8 cellular contexts compared by ENCODE assay signal in genomic region chr16:22813946-22814325, GRCh38. TPM values are rescaled to one million over a fixed set of nuclear protein-coding genes. Genes with fewer than 3 reads are reported as not detected.
DNase-seq lines count a peak whose midpoint lies in the region; ATAC-seq and TF ChIP-seq lines count a peak whose summit lies in the region.

TSS of gene HS3ST2 (plus strand) at chr16:22814162. CDS start at chr16:22814611, 449 bp downstream.

- peak; percentile 68 for DNase-seq in Right ventricle myocardium inferior (ENCODE audit: missing footprints)
- no peak for DNase-seq in cardiac septum (ENCODE audit: low spot score)
- DNase-seq in coronary artery (ENCODE audit: low spot score) = no peak
- peak; percentile 50 for DNase-seq in lower lobe of right lung
- no peak for DNase-seq in vagina (ENCODE audit: extremely low spot score in 2 of 2)
- no peak for DNase-seq in GDM1 (lab: John Stamatoyannopoulos, UW)
- no peak for DNase-seq in OCI-M2 (lab: John Stamatoyannopoulos, UW; ENCODE audit: unreplicated experiment)
- no peak for DNase-seq in 8988T

- H3K4me1 ChIP-seq in lower lobe of right lung (peaks cover 4% of the 10 kb centered on the region), vagina (peaks cover 17% of the 10 kb centered on the region)

- intact Hi-C loops in Right ventricle myocardium inferior (cut with DNase I) (no loop called here), cardiac septum (cut with DNase I) (no loop called here), lower lobe of right lung (cut with DNase I) (no loop called here), vagina (cut with DNase I) (no loop called here)

- H3K27me3 ChIP-seq in lower lobe of right lung (ENCODE audit: low read depth) (peaks cover 52% of the 10 kb centered on the region), vagina (peaks cover 5% of the 10 kb centered on the region)

- peak within 1 kb of the TSS; percentile 67 for H3K4me3 ChIP-seq in coronary artery
- peak within 1 kb of the TSS; percentile 46 for H3K4me3 ChIP-seq in lower lobe of right lung
- peak within 1 kb of the TSS; percentile 35 to 39 for H3K4me3 ChIP-seq in vagina

- no peaks in the 10 kb centered on the region for H3K36me3 ChIP-seq in lower lobe of right lung
- H3K36me3 ChIP-seq in vagina = no peaks in the 10 kb centered on the region

- no peak for TF ChIP-seq POLR2A in vagina (IDR thresholded peaks at IDR 0.05)

- peak; percentile 59 for ATAC-seq in Right ventricle myocardium inferior
- peak; percentile 51 to 71 for ATAC-seq in lower lobe of right lung

- TF ChIP-seq CTCF in coronary artery (IDR thresholded peaks at IDR 0.05) = no peak
- no peak for TF ChIP-seq CTCF in lower lobe of right lung (IDR thresholded peaks at IDR 0.05)
- TF ChIP-seq CTCF in vagina (IDR thresholded peaks at IDR 0.05) = no peak

- H3K9me3 ChIP-seq in lower lobe of right lung (no peaks in the 10 kb centered on the region), vagina (no peaks in the 10 kb centered on the region)

- no peak within 1 kb of the TSS for H3K27ac ChIP-seq in coronary artery
- H3K27ac ChIP-seq in lower lobe of right lung = no peak within 1 kb of the TSS
- H3K27ac ChIP-seq in vagina = no peak within 1 kb of the TSS

RNA-seq across cellular contexts. Expression of gene HS3ST2, which starts in this region (rescaled TPM):
- total RNA-seq in Right ventricle myocardium inferior = 0.11 TPM
- 0.22 TPM for total RNA-seq in cardiac septum
- total RNA-seq in lower lobe of right lung = 4.8 TPM
- total RNA-seq in vagina = 11.8 TPM

Comparison
In these comparisons a context has a peak if more than half of its experiments do, and no peak if none do; other contexts are left out.
1. Peak in DNase-seq and ATAC-seq in Right ventricle myocardium inferior; RNA of the gene not detected or under 1 TPM.